8 cellular contexts compared by ENCODE assay signal in genomic region chr1:153572569-153573015, GRCh38. TPM values are rescaled to one million over a fixed set of nuclear protein-coding genes. Genes with fewer than 3 reads are reported as not detected.
DNase-seq lines count a peak whose midpoint lies in the region; ATAC-seq and TF ChIP-seq lines count a peak whose summit lies in the region.

No MANE protein-coding gene starts in this region.

- peak; percentile 59 for ATAC-seq in HG02759 (IDR thresholded peaks at IDR 0.05; ENCODE audit: unreplicated experiment)
- ATAC-seq in mucosa of descending colon: peak; percentile 85
- ATAC-seq in stimulated activated naive CD8-positive, alpha-beta T cell treated with anti-CD3 and anti-CD28 coated beads, Interleukin-15, amount 100 ng/mL, for 72 hours: peak; percentile 83
- no peak for ATAC-seq in HG03139 (IDR thresholded peaks at IDR 0.05; ENCODE audit: unreplicated experiment)

- peaks cover 49% of the 10 kb centered on the region for H3K4me1 Mint-ChIP-seq in activated CD4-positive, alpha-beta memory T cell treated with anti-CD3 and anti-CD28 coated beads, Interleukin-2, amount 10 ng/mL, durations not matched to agents 7 days and 5 days
- H3K4me1 Mint-ChIP-seq in stimulated activated naive CD8-positive, alpha-beta T cell treated with anti-CD3 and anti-CD28 coated beads, Interleukin-15, amount 100 ng/mL, for 72 hours: peaks cover 44% of the 10 kb centered on the region

- CTCF ChIA-PET in activated CD4-positive, alpha-beta memory T cell treated with anti-CD3 and anti-CD28 coated beads, Interleukin-2, amount 10 ng/mL, durations not matched to agents 7 days and 5 days (lab: Charles Lee): interaction anchor here (0.6 to 7.4 kb wide), 26 partner anchors 11 to 100 kb away, joined by 3 to 202 read pairs (median 4); partner anchors contain the start of genes CHTOP, S100A14, S100A4 and S100A5

- H3K36me3 Mint-ChIP-seq in activated CD4-positive, alpha-beta memory T cell treated with anti-CD3 and anti-CD28 coated beads, Interleukin-2, amount 10 ng/mL, durations not matched to agents 7 days and 5 days (ENCODE audit: low read depth): no peaks in the 10 kb centered on the region

- H3K27ac Mint-ChIP-seq in activated CD4-positive, alpha-beta memory T cell treated with anti-CD3 and anti-CD28 coated beads, Interleukin-2, amount 10 ng/mL, durations not matched to agents 7 days and 5 days: peak overlapping the region; percentile 54
- peak overlapping the region; percentile 64 to 69 for H3K27ac Mint-ChIP-seq in stimulated activated naive CD8-positive, alpha-beta T cell treated with anti-CD3 and anti-CD28 coated beads, Interleukin-15, amount 100 ng/mL, for 72 hours

- H3K36me3 ChIP-seq in mucosa of descending colon (ENCODE audit: low read depth): no peaks in the 10 kb centered on the region

- POLR2A ChIA-PET in activated CD4-positive, alpha-beta memory T cell treated with anti-CD3 and anti-CD28 coated beads, Interleukin-2, amount 10 ng/mL, durations not matched to agents 7 days and 5 days (lab: Charles Lee): interaction anchor here (0.7 to 6.3 kb wide), 10 partner anchors 13 to 418 kb away, joined by 3 to 138 read pairs (median 3); partner anchors contain the start of genes CHTOP, INTS3, RPS27 and S100A4

- no peak overlapping the region for H3K4me3 Mint-ChIP-seq in activated CD4-positive, alpha-beta memory T cell treated with anti-CD3 and anti-CD28 coated beads, Interleukin-2, amount 10 ng/mL, durations not matched to agents 7 days and 5 days
- peak overlapping the region; percentile 3 to 27 for H3K4me3 Mint-ChIP-seq in stimulated activated naive CD8-positive, alpha-beta T cell treated with anti-CD3 and anti-CD28 coated beads, Interleukin-15, amount 100 ng/mL, for 72 hours

- intact Hi-C loops in mucosa of descending colon (cut with DNase I, micrococcal nuclease): no loop called here

- peaks cover 2% of the 10 kb centered on the region for H3K9me3 ChIP-seq in mucosa of descending colon

- DNase-seq in EL (peak; percentile 86), NCI-H524 (lab: John Stamatoyannopoulos, UW) (peak; percentile 59 to 81), epithelial cell of esophagus (ENCODE audit: low read depth) (peak; percentile 85), mucosa of descending colon (peak; percentile 83 to 93 (median 91))
- DNase-seq in activated CD4-positive, alpha-beta memory T cell treated with anti-CD3 and anti-CD28 coated beads, Interleukin-2, amount 10 ng/mL, durations not matched to agents 7 days and 5 days: peak; percentile 69
- DNase-seq in stimulated activated naive CD8-positive, alpha-beta T cell treated with anti-CD3 and anti-CD28 coated beads, Interleukin-15, amount 100 ng/mL, for 72 hours: peak; percentile 49 to 60

- peaks cover 20% of the 10 kb centered on the region for H3K4me1 ChIP-seq in mucosa of descending colon (ENCODE audit: low read depth)

- H3K4me3 ChIP-seq in epithelial cell of esophagus (ENCODE audit: low read length): no peak overlapping the region
- no peak overlapping the region for H3K4me3 ChIP-seq in mucosa of descending colon

- H3K27me3 Mint-ChIP-seq in activated CD4-positive, alpha-beta memory T cell treated with anti-CD3 and anti-CD28 coated beads, Interleukin-2, amount 10 ng/mL, durations not matched to agents 7 days and 5 days: peaks cover 9% of the 10 kb centered on the region
- peaks cover 15% of the 10 kb centered on the region for H3K27me3 Mint-ChIP-seq in stimulated activated naive CD8-positive, alpha-beta T cell treated with anti-CD3 and anti-CD28 coated beads, Interleukin-15, amount 100 ng/mL, for 72 hours

- H3K9me3 Mint-ChIP-seq in activated CD4-positive, alpha-beta memory T cell treated with anti-CD3 and anti-CD28 coated beads, Interleukin-2, amount 10 ng/mL, durations not matched to agents 7 days and 5 days: no peaks in the 10 kb centered on the region
- H3K9me3 Mint-ChIP-seq in stimulated activated naive CD8-positive, alpha-beta T cell treated with anti-CD3 and anti-CD28 coated beads, Interleukin-15, amount 100 ng/mL, for 72 hours: no peaks in the 10 kb centered on the region

- TF ChIP-seq CTCF in epithelial cell of esophagus (IDR thresholded peaks at IDR 0.05; ENCODE audit: insufficient read depth, low read depth, low read length, missing control alignments): peak; percentile 95
- TF ChIP-seq CTCF in mucosa of descending colon (IDR thresholded peaks at IDR 0.05): peak; percentile 67

RNA-seq across cellular contexts. Expression of gene S100A2, which starts 6.9 kb away (rescaled TPM):
- total RNA-seq in activated CD4-positive, alpha-beta memory T cell treated with anti-CD3 and anti-CD28 coated beads, Interleukin-2, amount 10 ng/mL, durations not matched to agents 7 days and 5 days: 1 to 10 TPM in 1 of 2 experiments, under 1 TPM in 1; 0.85 to 1.2 TPM
- total RNA-seq in mucosa of descending colon: 1 to 10 TPM in 2 of 3 donors, not detected in 1; 1.3 to 1.9 TPM

RNA-seq across cellular contexts. Expression of gene S100A3, which starts 23.5 kb away (rescaled TPM):
- total RNA-seq in activated CD4-positive, alpha-beta memory T cell treated with anti-CD3 and anti-CD28 coated beads, Interleukin-2, amount 10 ng/mL, durations not matched to agents 7 days and 5 days: not detected
- total RNA-seq in mucosa of descending colon: 1 to 10 TPM in 1 of 3 donors, under 1 TPM in 1, not detected in 1; 0.85 to 2.2 TPM

RNA-seq across cellular contexts. Expression of gene S100A4, which starts 27.0 kb away (rescaled TPM):
- total RNA-seq in activated CD4-positive, alpha-beta memory T cell treated with anti-CD3 and anti-CD28 coated beads, Interleukin-2, amount 10 ng/mL, durations not matched to agents 7 days and 5 days: 1,000 to 10,000 TPM; 1,297 to 1,322 TPM
- 100 to 1,000 TPM in 2 of 3 donors, 10 to 100 TPM in 1; 28.9 to 176 (median 141) TPM for total RNA-seq in mucosa of descending colon

RNA-seq across cellular contexts. Expression of gene S100A5, which starts 31.9 kb away (rescaled TPM):
- 1 to 10 TPM; 2.2 to 4.7 TPM for total RNA-seq in activated CD4-positive, alpha-beta memory T cell treated with anti-CD3 and anti-CD28 coated beads, Interleukin-2, amount 10 ng/mL, durations not matched to agents 7 days and 5 days
- not detected for total RNA-seq in mucosa of descending colon

RNA-seq across cellular contexts. Expression of gene S100A6, which starts 36.8 kb away (rescaled TPM):
- total RNA-seq in activated CD4-positive, alpha-beta memory T cell treated with anti-CD3 and anti-CD28 coated beads, Interleukin-2, amount 10 ng/mL, durations not matched to agents 7 days and 5 days: 100 to 1,000 TPM; 781 to 799 TPM
- total RNA-seq in mucosa of descending colon: 1,000 to 10,000 TPM; 1,327 to 1,659 (median 1,382) TPM

Comparison
In these comparisons a context has a peak if more than half of its experiments do, and no peak if none do; other contexts are left out.
1. RNA of gene S100A4, which starts 27.0 kb away (total RNA-seq): 1,297 to 1,322 TPM in activated CD4-positive, alpha-beta memory T cell treated with anti-CD3 and anti-CD28 coated beads, Interleukin-2, amount 10 ng/mL, durations not matched to agents 7 days and 5 days; 28.9 to 176 TPM in mucosa of descending colon; every median in the first group is over 4 times any median in the second.
2. Peak in every context shown above with its lines, with median percentiles within 50 percentile points of each other: DNase-seq.